In genomic region chr19:42268142-42268703, GRCh38 we compare ENCODE assay signal across 1 cellular context.
A peak's percentile ranks its signal among the peaks of the same experiment; 100 is the strongest.
TF ChIP-seq lines count a peak whose summit lies in the region.

No MANE protein-coding gene starts in this region.

TF ChIP-seq in HepG2, 621 proteins besides CTCF, POLR2A, EP300 and RAD21 (continued from another document and continues in another):
- TF ChIP-seq, protein P1, sequence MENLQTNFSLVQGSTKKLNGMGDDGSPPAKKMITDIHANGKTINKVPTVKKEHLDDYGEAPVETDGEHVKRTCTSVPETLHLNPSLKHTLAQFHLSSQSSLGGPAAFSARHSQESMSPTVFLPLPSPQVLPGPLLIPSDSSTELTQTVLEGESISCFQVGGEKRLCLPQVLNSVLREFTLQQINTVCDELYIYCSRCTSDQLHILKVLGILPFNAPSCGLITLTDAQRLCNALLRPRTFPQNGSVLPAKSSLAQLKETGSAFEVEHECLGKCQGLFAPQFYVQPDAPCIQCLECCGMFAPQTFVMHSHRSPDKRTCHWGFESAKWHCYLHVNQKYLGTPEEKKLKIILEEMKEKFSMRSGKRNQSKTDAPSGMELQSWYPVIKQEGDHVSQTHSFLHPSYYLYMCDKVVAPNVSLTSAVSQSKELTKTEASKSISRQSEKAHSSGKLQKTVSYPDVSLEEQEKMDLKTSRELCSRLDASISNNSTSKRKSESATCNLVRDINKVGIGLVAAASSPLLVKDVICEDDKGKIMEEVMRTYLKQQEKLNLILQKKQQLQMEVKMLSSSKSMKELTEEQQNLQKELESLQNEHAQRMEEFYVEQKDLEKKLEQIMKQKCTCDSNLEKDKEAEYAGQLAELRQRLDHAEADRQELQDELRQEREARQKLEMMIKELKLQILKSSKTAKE (CRISPR knock-in tag; IDR thresholded peaks at IDR 0.05; ENCODE audit: borderline replicate concordance) = no peak
- TF ChIP-seq ZGPAT (CRISPR knock-in tag; IDR thresholded peaks at IDR 0.05) (peak; percentile 77), PHF21A (CRISPR knock-in tag; IDR thresholded peaks at IDR 0.05) (0 out of 2 replicates have a peak, but pooled peaks have one; percentile 49), SNRNP70 (IDR thresholded peaks at IDR 0.05; ENCODE audit: low read depth, low read length) (no peak), ZNF350 (CRISPR knock-in tag; IDR thresholded peaks at IDR 0.05; ENCODE audit: borderline replicate concordance, low read depth) (peak; percentile 73; the same call in 1 of the 2 replicates), POLR2G (IDR thresholded peaks at IDR 0.05; ENCODE audit: low read depth, low read length) (peak; percentile 55), SMC3 (IDR thresholded peaks at IDR 0.05; ENCODE audit: low read length) (0 out of 2 replicates have a peak, but pooled peaks have one; percentile 3), SOX13 (IDR thresholded peaks at IDR 0.05) (0 out of 2 replicates have a peak, but pooled peaks have one; percentile 10), SOX13 (CRISPR knock-in tag; conservative IDR thresholded peaks at IDR 0.05 in 1 of 2, IDR thresholded peaks at IDR 0.05 in 1 of 2) (peak in 1 of 2 experiments; percentile 8; a peak in 1 of 4 replicates), ELF3 (CRISPR knock-in tag; IDR thresholded peaks at IDR 0.05) (peak; percentile 77), HOXA5 (CRISPR knock-in tag; IDR thresholded peaks at IDR 0.05) (peak; percentile 68), AGO2 (optimal IDR thresholded peaks at IDR 0.05; ENCODE audit: low read depth, low read length) (no peak), ZMYM3 (CRISPR knock-in tag; IDR thresholded peaks at IDR 0.05) (no peak; the same call in 1 of the 2 replicates), KDM6A (CRISPR knock-in tag; IDR thresholded peaks at IDR 0.05; ENCODE audit: low read depth) (peak; percentile 45; the same call in 1 of the 2 replicates), ZNF800 (CRISPR knock-in tag; IDR thresholded peaks at IDR 0.05) (0 out of 2 replicates have a peak, but pooled peaks have one; percentile 44), HNF4A (CRISPR knock-in tag; IDR thresholded peaks at IDR 0.05) (peak; percentile 28; the same call in 1 of the 2 replicates), ZNF546 (CRISPR knock-in tag; conservative IDR thresholded peaks at IDR 0.05) (0 out of 2 replicates have a peak, but pooled peaks have one; percentile 70), PRDM15 (CRISPR knock-in tag; IDR thresholded peaks at IDR 0.05) (peak; percentile 47; the same call in 1 of the 2 replicates), TGIF2 (CRISPR knock-in tag; IDR thresholded peaks at IDR 0.05) (no peak), ZNF772 (CRISPR knock-in tag; IDR thresholded peaks at IDR 0.05) (peak; percentile 73), MXI1 (IDR thresholded peaks at IDR 0.05; ENCODE audit: borderline replicate concordance, low read depth, low read length) (peak; percentile 69; the same call in 1 of the 3 replicates), NRL (CRISPR knock-in tag; IDR thresholded peaks at IDR 0.05; ENCODE audit: borderline replicate concordance) (peak; percentile 64; the same call in 1 of the 2 replicates), SMAD3 (CRISPR knock-in tag; IDR thresholded peaks at IDR 0.05) (peak; percentile 18; the same call in 1 of the 2 replicates), HNF4G (IDR thresholded peaks at IDR 0.05; ENCODE audit: borderline replicate concordance, low read depth, low read length) (peak; percentile 67; the same call in 1 of the 2 replicates), HNF4G (CRISPR knock-in tag; IDR thresholded peaks at IDR 0.05; ENCODE audit: borderline replicate concordance, low read depth) (no peak), POLR2AphosphoS2 (IDR thresholded peaks at IDR 0.05; ENCODE audit: low read depth, low read length) (0 out of 2 replicates have a peak, but pooled peaks have one; percentile 48), RXRA (CRISPR knock-in tag; IDR thresholded peaks at IDR 0.05) (peak; percentile 69; the same call in 1 of the 2 replicates), ZFP91 (CRISPR knock-in tag; IDR thresholded peaks at IDR 0.05; ENCODE audit: borderline replicate concordance) (peak; percentile 89; the same call in 1 of the 2 replicates), TFDP1 (CRISPR knock-in tag; IDR thresholded peaks at IDR 0.05; ENCODE audit: borderline replicate concordance) (peak; percentile 35; the same call in 1 of the 2 replicates), KDM5A (IDR thresholded peaks at IDR 0.05; ENCODE audit: borderline replicate concordance, low read length) (peak; percentile 75; the same call in 1 of the 2 replicates), MAZ (IDR thresholded peaks at IDR 0.05; ENCODE audit: borderline replicate concordance, low read depth, low read length) (0 out of 2 replicates have a peak, but pooled peaks have one; percentile 34), MAZ (CRISPR knock-in tag; IDR thresholded peaks at IDR 0.05; ENCODE audit: low read depth) (no peak; the same call in 1 of the 2 replicates), SALL1 (CRISPR knock-in tag; IDR thresholded peaks at IDR 0.05) (peak; percentile 37), PHF8 (CRISPR knock-in tag; IDR thresholded peaks at IDR 0.05) (no peak; the same call in 1 of the 2 replicates), DNMT1 (CRISPR knock-in tag; IDR thresholded peaks at IDR 0.05) (no peak), ARID5B (CRISPR knock-in tag; IDR thresholded peaks at IDR 0.05) (peak; percentile 29; the same call in 1 of the 2 replicates), HDAC1 (CRISPR knock-in tag; IDR thresholded peaks at IDR 0.05) (peak; percentile 64; the same call in 1 of the 2 replicates)
- TF ChIP-seq, protein P2, sequence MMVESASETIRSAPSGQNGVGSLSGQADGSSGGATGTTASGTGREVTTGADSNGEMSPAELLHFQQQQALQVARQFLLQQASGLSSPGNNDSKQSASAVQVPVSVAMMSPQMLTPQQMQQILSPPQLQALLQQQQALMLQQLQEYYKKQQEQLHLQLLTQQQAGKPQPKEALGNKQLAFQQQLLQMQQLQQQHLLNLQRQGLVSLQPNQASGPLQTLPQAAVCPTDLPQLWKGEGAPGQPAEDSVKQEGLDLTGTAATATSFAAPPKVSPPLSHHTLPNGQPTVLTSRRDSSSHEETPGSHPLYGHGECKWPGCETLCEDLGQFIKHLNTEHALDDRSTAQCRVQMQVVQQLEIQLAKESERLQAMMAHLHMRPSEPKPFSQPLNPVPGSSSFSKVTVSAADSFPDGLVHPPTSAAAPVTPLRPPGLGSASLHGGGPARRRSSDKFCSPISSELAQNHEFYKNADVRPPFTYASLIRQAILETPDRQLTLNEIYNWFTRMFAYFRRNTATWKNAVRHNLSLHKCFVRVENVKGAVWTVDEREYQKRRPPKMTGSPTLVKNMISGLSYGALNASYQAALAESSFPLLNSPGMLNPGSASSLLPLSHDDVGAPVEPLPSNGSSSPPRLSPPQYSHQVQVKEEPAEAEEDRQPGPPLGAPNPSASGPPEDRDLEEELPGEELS (CRISPR knock-in tag; IDR thresholded peaks at IDR 0.05) = peak; percentile 65
- TF ChIP-seq, protein P3, sequence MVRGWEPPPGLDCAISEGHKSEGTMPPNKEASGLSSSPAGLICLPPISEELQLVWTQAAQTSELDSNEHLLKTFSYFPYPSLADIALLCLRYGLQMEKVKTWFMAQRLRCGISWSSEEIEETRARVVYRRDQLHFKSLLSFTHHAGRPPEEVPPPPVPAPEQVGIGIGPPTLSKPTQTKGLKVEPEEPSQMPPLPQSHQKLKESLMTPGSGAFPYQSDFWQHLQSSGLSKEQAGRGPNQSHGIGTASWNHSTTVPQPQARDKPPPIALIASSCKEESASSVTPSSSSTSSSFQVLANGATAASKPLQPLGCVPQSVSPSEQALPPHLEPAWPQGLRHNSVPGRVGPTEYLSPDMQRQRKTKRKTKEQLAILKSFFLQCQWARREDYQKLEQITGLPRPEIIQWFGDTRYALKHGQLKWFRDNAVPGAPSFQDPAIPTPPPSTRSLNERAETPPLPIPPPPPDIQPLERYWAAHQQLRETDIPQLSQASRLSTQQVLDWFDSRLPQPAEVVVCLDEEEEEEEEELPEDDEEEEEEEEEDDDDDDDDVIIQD (CRISPR knock-in tag; IDR thresholded peaks at IDR 0.05; ENCODE audit: low read depth) = no peak
